ENCODE assay signal across 8 cellular contexts in genomic region chr20:63957004-63957689, GRCh38. TPM values are rescaled to one million over a fixed set of nuclear protein-coding genes. Genes with fewer than 3 reads are reported as not detected.
DNase-seq lines count a peak whose midpoint lies in the region; ATAC-seq and TF ChIP-seq lines count a peak whose summit lies in the region.

No MANE protein-coding gene starts in this region.

- ATAC-seq in sciatic nerve, result peak; percentile 74

- in situ Hi-C loops in astrocyte of the cerebellum (cut with HindIII; ENCODE audit: low sequenced_read_pairs), result no loop called here

- H3K9ac ChIP-seq in MM.1S (ENCODE audit: low read length), result peak overlapping the region; percentile 84

- H3K79me2 ChIP-seq in MM.1S (ENCODE audit: low read length) (peaks cover 40% of the 10 kb centered on the region), hepatocyte (peaks cover 40% of the 10 kb centered on the region)

- TF ChIP-seq CTCF in MM.1S (IDR thresholded peaks at IDR 0.05; ENCODE audit: low read length) (peak; percentile 7; the same call in 1 of the 2 replicates), astrocyte of the cerebellum (IDR thresholded peaks at IDR 0.05; ENCODE audit: low read depth, low read length, missing control alignments) (peak; percentile 17), hepatocyte (IDR thresholded peaks at IDR 0.05; ENCODE audit: poor library complexity) (peak; percentile 7)

- intact Hi-C loops in sciatic nerve (cut with DNase I), result no loop called here

- H3K36me3 ChIP-seq in MM.1S (replicated peaks; ENCODE audit: insufficient read depth, low read length) (no peaks in the 10 kb centered on the region), hepatocyte (replicated peaks; ENCODE audit: insufficient read depth, low read depth) (no peaks in the 10 kb centered on the region)

- no peaks in the 10 kb centered on the region for H3K9me3 ChIP-seq in MM.1S (replicated peaks; ENCODE audit: insufficient read depth, low read length)
- H3K9me3 ChIP-seq in hepatocyte (ENCODE audit: low read depth), result no peaks in the 10 kb centered on the region

- 4% methylated on average over 27 of the region's 28 CpGs for WGBS in hepatocyte (ENCODE audit: low lambda C conversion rate, missing lambda C conversion rate)

- peaks cover 27% of the 10 kb centered on the region for H3K4me1 ChIP-seq in MM.1S (ENCODE audit: low read length)
- peaks cover 15% of the 10 kb centered on the region for H3K4me1 ChIP-seq in hepatocyte (ENCODE audit: insufficient read depth)

- H3K9me2 ChIP-seq in MM.1S (replicated peaks; ENCODE audit: insufficient read depth, low read length) (no peaks in the 10 kb centered on the region), hepatocyte (replicated peaks; ENCODE audit: insufficient read depth) (no peaks in the 10 kb centered on the region)

- peak; percentile 44 to 45 for DNase-seq in AML-193 (lab: John Stamatoyannopoulos, UW)
- peak; percentile 69 for DNase-seq in GM19238 (ENCODE audit: insufficient read length, low spot score)
- DNase-seq in MM.1S, result peak; percentile 76
- DNase-seq in T-helper 1 cell, result peak in 4 of 5 donors; percentile 32 to 69 (median 53)
- no peak for DNase-seq in astrocyte of the cerebellum (ENCODE audit: low read depth)
- peak; percentile 84 for DNase-seq in hepatocyte (ENCODE audit: low spot score)
- peak; percentile 84 for DNase-seq in sciatic nerve (ENCODE audit: low spot score)
- no peak for DNase-seq in superior temporal gyrus (ENCODE audit: extremely low spot score)

- H4K20me1 ChIP-seq in MM.1S (ENCODE audit: insufficient read depth, low read length), result 0 out of 2 replicates have a peak, but pooled peaks cover under 1% of the 10 kb centered on the region
- peaks cover 29% of the 10 kb centered on the region for H4K20me1 ChIP-seq in hepatocyte (ENCODE audit: insufficient read depth, poor library complexity, severe bottlenecking)

- H3F3A ChIP-seq in MM.1S (ENCODE audit: insufficient read depth, low read length), result peaks cover 17% of the 10 kb centered on the region

- H3K4me3 ChIP-seq in MM.1S (ENCODE audit: low read length) (peak overlapping the region; percentile 81), astrocyte of the cerebellum (ENCODE audit: low read depth, low read length) (peak overlapping the region; percentile 41), hepatocyte (peak overlapping the region; percentile 37)

- H3K4me2 ChIP-seq in MM.1S (ENCODE audit: low read depth, low read length) (peak overlapping the region; percentile 95), hepatocyte (peak overlapping the region; percentile 92)

- H3K27ac ChIP-seq in MM.1S (ENCODE audit: low read length) (peak overlapping the region; percentile 82), hepatocyte (peak overlapping the region; percentile 90)

- H2AFZ ChIP-seq in MM.1S (ENCODE audit: low read length) (peak overlapping the region; percentile 83), hepatocyte (peak overlapping the region; percentile 29)

- no peaks in the 10 kb centered on the region for H3K27me3 ChIP-seq in MM.1S (replicated peaks; ENCODE audit: insufficient read depth, low read length)
- no peaks in the 10 kb centered on the region for H3K27me3 ChIP-seq in hepatocyte

RNA-seq across cellular contexts. Expression of gene UCKL1, which starts 0.9 kb away (rescaled TPM):
- total RNA-seq in hepatocyte (18.5 and 20.0 TPM in 2 replicates), sciatic nerve (50.8 TPM)
- polyA plus RNA-seq in hepatocyte, result 52.2 and 62.9 TPM in 2 replicates

RNA-seq across cellular contexts. Expression of gene ZNF512B, which starts 12.6 kb away (rescaled TPM):
- 11.5 and 13.5 TPM in 2 replicates for total RNA-seq in hepatocyte
- polyA plus RNA-seq in hepatocyte, result 10.1 and 12.4 TPM in 2 replicates
- 13.6 TPM for total RNA-seq in sciatic nerve

RNA-seq across cellular contexts. Expression of gene SAMD10, which starts 22.3 kb away (rescaled TPM):
- total RNA-seq in hepatocyte (1.1 and 1.6 TPM in 2 replicates), sciatic nerve (2.9 TPM)
- 11.0 and 11.7 TPM in 2 replicates for polyA plus RNA-seq in hepatocyte

RNA-seq across cellular contexts. Expression of gene PRPF6, which starts 23.8 kb away (rescaled TPM):
- total RNA-seq in hepatocyte (35.6 and 41.3 TPM in 2 replicates), sciatic nerve (60.4 TPM)
- polyA plus RNA-seq in hepatocyte, result 37.3 and 43.1 TPM in 2 replicates

Comparison
In these comparisons a context has a peak if more than half of its experiments do, and no peak if none do; other contexts are left out.
1. DNase-seq: peak in AML-193 (2 of 2), GM19238 (single experiment), MM.1S (single experiment), T-helper 1 cell (4 of 5), hepatocyte (single experiment) and sciatic nerve (single experiment); none in astrocyte of the cerebellum (single experiment) and superior temporal gyrus (single experiment).
2. Peak in every context shown above with its lines, with median percentiles within 50 percentile points of each other: H3K4me3 ChIP-seq and CTCF ChIP-seq.